8 cellular contexts compared by ENCODE assay signal in genomic region chr2:26786207-26787023, GRCh38. TPM values are rescaled to one million over a fixed set of nuclear protein-coding genes. Genes with fewer than 3 reads are reported as not detected.
DNase-seq lines count a peak whose midpoint lies in the region; ATAC-seq and TF ChIP-seq lines count a peak whose summit lies in the region.

No MANE protein-coding gene starts in this region.

- peaks cover 0 to 2% of the 10 kb centered on the region in 2 donors for H3K36me3 Mint-ChIP-seq in CD4-positive, alpha-beta memory T cell

- H2AFZ ChIP-seq in trophoblast cell (ENCODE audit: insufficient read depth, low read length, poor library complexity) = peak overlapping the region; percentile 61

- peak overlapping the region; percentile 32 for H2BK5ac ChIP-seq in trophoblast cell (ENCODE audit: low read depth, low read length, poor library complexity)

- peak overlapping the region; percentile 91 for H3K4me2 ChIP-seq in trophoblast cell (ENCODE audit: low read length)

- peaks cover 0 to 1% (median 0%) of the 10 kb centered on the region in 8 donors for H3K9me3 Mint-ChIP-seq in CD4-positive, alpha-beta memory T cell

- no peaks in the 10 kb centered on the region for H3K36me3 ChIP-seq in CD4-positive, alpha-beta memory T cell (ENCODE audit: insufficient read depth, low read length)
- H3K36me3 ChIP-seq in trophoblast cell (ENCODE audit: control insufficient read depth in 1 of 2, insufficient read depth in 2 of 2, low read length in 2 of 2) = peaks cover 1 to 5% of the 10 kb centered on the region in 2 experiments

- H4K12ac ChIP-seq in trophoblast cell (ENCODE audit: low read depth, low read length) = peak overlapping the region; percentile 39

- H3K18ac ChIP-seq in trophoblast cell (ENCODE audit: low read length) = peak overlapping the region; percentile 25

- H3K14ac ChIP-seq in trophoblast cell (ENCODE audit: low read length) = no peak overlapping the region

- DNase-seq in CD4-positive, alpha-beta memory T cell = peak in 2 of 5 donors; percentile 6 to 16
- peak; percentile 30 for DNase-seq in GM19238 (ENCODE audit: insufficient read length, low spot score)
- peak; percentile 45 for DNase-seq in UCSD-AML1 (lab: John Stamatoyannopoulos, UW; ENCODE audit: unreplicated experiment)
- DNase-seq in foreskin fibroblast = peak in 1 of 2 donors; percentile 46
- peak in 1 of 2 donors; percentile 24 for DNase-seq in trophoblast cell
- DNase-seq in iPS-NIHi7 (ENCODE audit: extremely low spot score) = no peak
- DNase-seq in HK-2 (ENCODE audit: unreplicated experiment) = no peak

- no peak for TF ChIP-seq CTCF in foreskin fibroblast (IDR thresholded peaks at IDR 0.05; ENCODE audit: low read depth, low read length)

- H3K4me3 Mint-ChIP-seq in CD4-positive, alpha-beta memory T cell = peak overlapping the region; percentile 70 to 86 (median 82)

- WGBS in trophoblast cell (ENCODE audit: extremely low coverage, insufficient coverage, insufficient read length) = no CpG with 5 or more reads among the region's 55 CpGs

- ATAC-seq in HG03280 (IDR thresholded peaks at IDR 0.05; ENCODE audit: unreplicated experiment) = peak; percentile 19

- no peak overlapping the region for H2BK12ac ChIP-seq in trophoblast cell (ENCODE audit: low read length)

- H3K79me2 ChIP-seq in trophoblast cell (ENCODE audit: control insufficient read depth, insufficient read depth, low read length, poor library complexity) = peaks cover 2% of the 10 kb centered on the region

- H3K9me3 ChIP-seq in CD4-positive, alpha-beta memory T cell (ENCODE audit: control insufficient read depth in 1 of 2, low read length in 2 of 2) = no peaks in the 10 kb centered on the region
- H3K9me3 ChIP-seq in trophoblast cell (ENCODE audit: insufficient read depth, low read depth, low read length) = no peaks in the 10 kb centered on the region

- peak overlapping the region; percentile 70 for H3K9ac ChIP-seq in trophoblast cell (ENCODE audit: low read length)

- no peak overlapping the region for H3K23ac ChIP-seq in trophoblast cell (ENCODE audit: low read length)

- peak overlapping the region; percentile 73 for H4K8ac ChIP-seq in trophoblast cell (ENCODE audit: low read depth, low read length)

- peak overlapping the region; percentile 45 for H2BK120ac ChIP-seq in trophoblast cell (ENCODE audit: insufficient read depth, low read length, poor library complexity)

- CTCF ChIA-PET in CD4-positive, alpha-beta memory T cell (lab: Charles Lee; ENCODE audit: partially characterized antibody) = interaction anchor here (0.8 kb wide), 1 partner anchor 12 kb away, joined by 4 read pairs; no protein-coding TSS in a partner anchor

- H3K27me3 ChIP-seq in CD4-positive, alpha-beta memory T cell (ENCODE audit: insufficient read depth, low read length) = no peaks in the 10 kb centered on the region
- no peaks in the 10 kb centered on the region for H3K27me3 ChIP-seq in trophoblast cell (ENCODE audit: insufficient read depth, low read length)

- peaks cover 9 to 15% (median 11%) of the 10 kb centered on the region in 4 donors for H3K4me1 Mint-ChIP-seq in CD4-positive, alpha-beta memory T cell

- peak overlapping the region; percentile 65 for H3K4ac ChIP-seq in trophoblast cell (ENCODE audit: low read depth, low read length)

- H2AK5ac ChIP-seq in trophoblast cell (ENCODE audit: low read length) = no peak overlapping the region

- peaks cover 5% of the 10 kb centered on the region for H3K79me1 ChIP-seq in trophoblast cell (ENCODE audit: low read length)

- no peak overlapping the region for H3K27ac ChIP-seq in CD4-positive, alpha-beta memory T cell (ENCODE audit: low read depth, low read length)
- H3K27ac ChIP-seq in trophoblast cell (ENCODE audit: low read depth, low read length) = no peak overlapping the region

- H3K27me3 Mint-ChIP-seq in CD4-positive, alpha-beta memory T cell = peaks cover 0 to 3% of the 10 kb centered on the region in 2 donors

- peak overlapping the region; percentile 67 for H4K91ac ChIP-seq in trophoblast cell (ENCODE audit: low read depth, low read length)

- POLR2A ChIA-PET in CD4-positive, alpha-beta memory T cell (lab: Charles Lee; ENCODE audit: partially characterized antibody) = interaction anchor here (0.7 to 1.0 kb wide), 6 partner anchors 14 to 67 kb away, joined by 3 to 12 read pairs (median 4); partner anchors contain the start of gene SLC35F6

- peaks cover 14% of the 10 kb centered on the region for H3K4me1 ChIP-seq in CD4-positive, alpha-beta memory T cell (ENCODE audit: insufficient read depth, low read length)
- H3K4me1 ChIP-seq in trophoblast cell (ENCODE audit: control insufficient read depth in 1 of 2, insufficient read depth in 2 of 2, low read length in 2 of 2) = peaks cover 5 to 9% of the 10 kb centered on the region in 2 experiments

- peak overlapping the region; percentile 30 to 68 for H3K4me3 ChIP-seq in CD4-positive, alpha-beta memory T cell (ENCODE audit: low read length in 2 of 2)
- peak overlapping the region; percentile 65 to 70 for H3K4me3 ChIP-seq in foreskin fibroblast (ENCODE audit: low read depth in 1 of 2, low read length in 2 of 2)
- peak overlapping the region; percentile 85 for H3K4me3 ChIP-seq in trophoblast cell (ENCODE audit: low read depth, low read length)

- peak overlapping the region; percentile 8 to 84 (median 64) for H3K27ac Mint-ChIP-seq in CD4-positive, alpha-beta memory T cell

- intact Hi-C loops in CD4-positive, alpha-beta memory T cell (cut with micrococcal nuclease) = no loop called here

RNA-seq across cellular contexts. Expression of gene CENPA, which starts 0.6 kb away (rescaled TPM):
- total RNA-seq in CD4-positive, alpha-beta memory T cell = under 1 TPM in 1 of 2 experiments, not detected in 1; 0.32 TPM
- not detected for polyA plus RNA-seq in CD4-positive, alpha-beta memory T cell
- 15.2 and 16.5 TPM in 2 replicates for polyA plus RNA-seq in trophoblast cell (2013)

RNA-seq across cellular contexts. Expression of gene SLC35F6, which starts 22.3 kb away (rescaled TPM):
- total RNA-seq in CD4-positive, alpha-beta memory T cell = 10 to 100 TPM; 20.1 to 22.2 TPM
- polyA plus RNA-seq in CD4-positive, alpha-beta memory T cell = 1 to 10 TPM; 4.8 to 6.9 TPM
- polyA plus RNA-seq in trophoblast cell (2013) = 22.9 and 23.5 TPM in 2 replicates

Comparison
In these comparisons a context has a peak if more than half of its experiments do, and no peak if none do; other contexts are left out.
1. DNase-seq: peak in GM19238 (single experiment) and UCSD-AML1 (single experiment); none in iPS-NIHi7 (single experiment) and HK-2 (single experiment).
2. Peak in every context shown above with its lines, with median percentiles within 50 percentile points of each other: H3K4me3 ChIP-seq.